In the genomic region with DNA sequence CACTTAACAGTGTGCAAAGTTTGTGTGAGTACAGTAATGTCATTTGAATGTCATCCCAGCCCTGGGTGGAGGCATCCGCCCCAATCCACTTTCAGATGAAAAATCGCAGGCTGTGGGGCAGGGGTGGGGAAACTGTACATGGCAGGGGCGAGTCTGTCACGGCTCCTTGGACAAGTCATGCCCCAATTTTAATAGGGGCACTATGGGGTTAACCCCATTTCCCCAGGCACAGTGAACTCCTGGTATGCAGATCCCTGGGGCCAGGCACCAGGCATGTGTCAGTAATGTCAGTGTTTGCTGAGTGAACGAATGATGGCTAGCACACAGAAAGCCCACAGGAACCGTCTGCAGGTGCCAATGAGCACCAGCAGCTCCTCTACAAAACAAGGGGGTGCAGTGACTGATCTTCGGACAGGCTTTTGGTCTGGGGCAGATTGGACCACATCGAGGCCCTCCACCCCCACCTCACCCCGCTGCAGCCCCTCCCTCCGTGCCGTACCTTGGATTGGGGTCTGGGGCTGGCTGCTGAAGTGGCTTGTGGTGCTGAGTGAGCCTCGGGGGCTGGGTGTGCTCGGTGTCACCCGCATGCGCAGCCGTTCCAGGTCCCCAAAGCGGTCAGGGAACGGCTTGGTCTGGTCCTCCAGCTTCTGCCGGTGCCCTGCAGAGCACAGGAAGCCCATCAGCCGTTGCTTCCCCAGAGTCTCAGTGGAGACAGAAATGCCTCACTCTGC, we compare ENCODE assay signal across 23 cellular contexts. TPM values are rescaled to one million over a fixed set of nuclear protein-coding genes. Genes with fewer than 3 reads are reported as not detected.
DNase-seq lines count a peak whose midpoint lies in the region; ATAC-seq, FAIRE-seq and TF ChIP-seq lines count a peak whose summit lies in the region.
"Had no signal": no experiment of that assay in that cellular context is flagged by ENCODE, and none has a peak within 500 bp of the region (broad histone marks: within the 10 kb centered on the region; RNA-seq: fewer than 3 reads in every experiment).

No MANE protein-coding gene starts in this region.

- H3K9me2 ChIP-seq in Karpas-422 (replicated peaks; ENCODE audit: insufficient read depth, low read length), result no peaks in the 10 kb centered on the region

- FAIRE-seq in kidney (lab: Jason Lieb, UNC), result no peak
- FAIRE-seq: A204.1, RCC 7860, small intestine had no signal

- H3K9me3 Mint-ChIP-seq in activated T-cell treated with anti-CD3 and anti-CD28 coated beads, Interleukin-2, amount 50 U/mL, for 24 hours, result no peaks in the 10 kb centered on the region
- H3K9me3 Mint-ChIP-seq in activated CD4-positive, alpha-beta memory T cell treated with anti-CD3 and anti-CD28 coated beads, Interleukin-2, amount 10 ng/mL, durations not matched to agents 7 days and 5 days, result no peaks in the 10 kb centered on the region
- H3K9me3 Mint-ChIP-seq: memory B cell; naive thymus-derived CD4-positive, alpha-beta T cell had no signal

- no peaks in the 10 kb centered on the region for H3K27me3 ChIP-seq in Karpas-422 (ENCODE audit: low read length)
- H3K27me3 ChIP-seq: ascending aorta had no signal

- H3K4me1 Mint-ChIP-seq in activated T-cell treated with anti-CD3 and anti-CD28 coated beads, Interleukin-2, amount 50 U/mL, for 24 hours (ENCODE audit: low read depth), result peaks cover 44% of the 10 kb centered on the region
- peaks cover 39% of the 10 kb centered on the region for H3K4me1 Mint-ChIP-seq in activated CD4-positive, alpha-beta memory T cell treated with anti-CD3 and anti-CD28 coated beads, Interleukin-2, amount 10 ng/mL, durations not matched to agents 7 days and 5 days

- H3K36me3 ChIP-seq in kidney (ENCODE audit: control insufficient read depth in 1 of 2, insufficient read depth in 2 of 2, low read length in 2 of 2) (no peaks in the 10 kb centered on the region), Karpas-422 (ENCODE audit: insufficient read depth, low read length) (peaks cover 9% of the 10 kb centered on the region; the same call in 1 of the 2 replicates)
- H3K36me3 ChIP-seq: BLaER1 treated with 17β-estradiol and CSF1 and Interleukin-3, amounts not matched to agents 10 nM and 100 nM; thoracic aorta had no signal

- intact Hi-C loops in kidney (cut with DNase I), result no loop called here

- H3K79me2 ChIP-seq in Karpas-422 (ENCODE audit: low read length), result no peaks in the 10 kb centered on the region

- H4K20me1 ChIP-seq in Karpas-422 (ENCODE audit: insufficient read depth, low read depth, low read length), result peaks cover 29% of the 10 kb centered on the region; the same call in 1 of the 2 replicates

- H3K4me3 Mint-ChIP-seq in activated T-cell treated with anti-CD3 and anti-CD28 coated beads, Interleukin-2, amount 50 U/mL, for 24 hours, result no peak overlapping the region
- H3K4me3 Mint-ChIP-seq in activated CD4-positive, alpha-beta memory T cell treated with anti-CD3 and anti-CD28 coated beads, Interleukin-2, amount 10 ng/mL, durations not matched to agents 7 days and 5 days, result no peak overlapping the region
- H3K4me3 Mint-ChIP-seq: memory B cell had no signal

- CTCF ChIA-PET in activated CD4-positive, alpha-beta memory T cell treated with anti-CD3 and anti-CD28 coated beads, Interleukin-2, amount 10 ng/mL, durations not matched to agents 7 days and 5 days (lab: Charles Lee), result no interaction called here

- no peak overlapping the region for H3K9ac ChIP-seq in kidney (ENCODE audit: low read length in 2 of 2)
- no peak overlapping the region for H3K9ac ChIP-seq in Karpas-422 (ENCODE audit: low read length)
- H3K9ac ChIP-seq: BLaER1 treated with 17β-estradiol and CSF1 and Interleukin-3, amounts not matched to agents 10 nM and 100 nM; GM23248 had no signal

- no peak overlapping the region for H3K4me2 ChIP-seq in Karpas-422 (ENCODE audit: low read depth, low read length, poor library complexity, severe bottlenecking)

- ATAC-seq in stimulated activated naive CD8-positive, alpha-beta T cell treated with anti-CD3 and anti-CD28 coated beads, Interleukin-15, Interleukin-2, amounts not matched to agents 100 U/mL and 50 U/mL, for 24 hours, result no peak
- ATAC-seq in GM18873 (IDR thresholded peaks at IDR 0.05; ENCODE audit: low FRiP score, unreplicated experiment), result no peak
- ATAC-seq: heart right ventricle; naive thymus-derived CD4-positive, alpha-beta T cell had no signal

- H3K9me3 ChIP-seq in kidney (ENCODE audit: control insufficient read depth in 1 of 2, low read length in 2 of 2) (no peaks in the 10 kb centered on the region), Karpas-422 (ENCODE audit: low read length) (no peaks in the 10 kb centered on the region)
- H3K9me3 ChIP-seq: ascending aorta, heart right ventricle, thoracic aorta had no signal

- H3K27ac ChIP-seq in kidney (ENCODE audit: low read depth in 2 of 2, low read length in 2 of 2), result no peak overlapping the region
- no peak overlapping the region for H3K27ac ChIP-seq in Karpas-422 (ENCODE audit: low read length)
- H3K27ac ChIP-seq: ascending aorta; BLaER1 treated with 17β-estradiol and CSF1 and Interleukin-3, amounts not matched to agents 10 nM and 100 nM; GM23248; heart right ventricle; thoracic aorta had no signal

- H3K4me3 ChIP-seq in kidney (ENCODE audit: low read length in 2 of 2), result no peak overlapping the region
- H3K4me3 ChIP-seq in Karpas-422 (ENCODE audit: low read length), result no peak overlapping the region
- H3K4me3 ChIP-seq: ascending aorta; BLaER1 treated with 17β-estradiol and CSF1 and Interleukin-3, amounts not matched to agents 10 nM and 100 nM; GM23248; heart right ventricle; thoracic aorta had no signal

- TF ChIP-seq CTCF in kidney (IDR thresholded peaks at IDR 0.05; ENCODE audit: borderline replicate concordance, extremely low read depth, insufficient read depth), result no peak

- peak overlapping the region; percentile 96 for H3K27ac Mint-ChIP-seq in activated T-cell treated with anti-CD3 and anti-CD28 coated beads, Interleukin-2, amount 50 U/mL, for 24 hours
- no peak overlapping the region for H3K27ac Mint-ChIP-seq in activated CD4-positive, alpha-beta memory T cell treated with anti-CD3 and anti-CD28 coated beads, Interleukin-2, amount 10 ng/mL, durations not matched to agents 7 days and 5 days
- H3K27ac Mint-ChIP-seq: memory B cell had no signal

- POLR2A ChIA-PET in activated CD4-positive, alpha-beta memory T cell treated with anti-CD3 and anti-CD28 coated beads, Interleukin-2, amount 10 ng/mL, durations not matched to agents 7 days and 5 days (lab: Charles Lee), result no interaction called here

- peak; percentile 27 for DNase-seq in activated T-cell treated with anti-CD3 and anti-CD28 coated beads, Interleukin-2, amount 50 U/mL, for 24 hours
- DNase-seq in activated T-cell treated with anti-CD3 and anti-CD28 coated beads, Interleukin-2, amount 50 U/mL, for 1 hour, result no peak
- peak; percentile 12 for DNase-seq in activated CD4-positive, alpha-beta memory T cell treated with anti-CD3 and anti-CD28 coated beads, Interleukin-2, amount 10 ng/mL, durations not matched to agents 7 days and 5 days
- DNase-seq in kidney (peak; percentile 62), amygdala (lab: John Stamatoyannopoulos, UW) (no peak), Karpas-422 (no peak)
- DNase-seq in stimulated activated naive CD8-positive, alpha-beta T cell treated with anti-CD3 and anti-CD28 coated beads, Interleukin-15, Interleukin-2, amounts not matched to agents 100 U/mL and 50 U/mL, for 24 hours, result peak; percentile 3
- DNase-seq: DMS53; GM23248; heart right ventricle; NCI-H1436 treated with DMSO at 0.1 percent for 48 hours; NCI-H774; small intestine; stimulated activated CD4-positive, alpha-beta T cell treated with anti-CD3 and anti-CD28 coated beads, Interleukin-4, amount 100 ng/mL, for 4 hours had no signal

- peaks cover 99% of the 10 kb centered on the region for H3K36me3 Mint-ChIP-seq in activated T-cell treated with anti-CD3 and anti-CD28 coated beads, Interleukin-2, amount 50 U/mL, for 24 hours (ENCODE audit: low read depth)
- peaks cover 85% of the 10 kb centered on the region for H3K36me3 Mint-ChIP-seq in activated CD4-positive, alpha-beta memory T cell treated with anti-CD3 and anti-CD28 coated beads, Interleukin-2, amount 10 ng/mL, durations not matched to agents 7 days and 5 days (ENCODE audit: low read depth)

- no peaks in the 10 kb centered on the region for H3K27me3 Mint-ChIP-seq in activated T-cell treated with anti-CD3 and anti-CD28 coated beads, Interleukin-2, amount 50 U/mL, for 24 hours
- no peaks in the 10 kb centered on the region for H3K27me3 Mint-ChIP-seq in activated CD4-positive, alpha-beta memory T cell treated with anti-CD3 and anti-CD28 coated beads, Interleukin-2, amount 10 ng/mL, durations not matched to agents 7 days and 5 days
- H3K27me3 Mint-ChIP-seq: memory B cell; naive thymus-derived CD4-positive, alpha-beta T cell had no signal

- no peak overlapping the region for H2AFZ ChIP-seq in Karpas-422 (ENCODE audit: low read length)
- H2AFZ ChIP-seq: GM23248 had no signal

- peaks cover 0 to 4% of the 10 kb centered on the region in 2 donors for H3K4me1 ChIP-seq in kidney (ENCODE audit: control insufficient read depth in 1 of 2, insufficient read depth in 1 of 2, low read depth in 1 of 2, low read length in 2 of 2)
- no peaks in the 10 kb centered on the region for H3K4me1 ChIP-seq in Karpas-422 (ENCODE audit: low read length)

RNA-seq across cellular contexts. Expression of a gene that starts 23.2 kb away (rescaled TPM):
- 100 to 1,000 TPM; 177 to 183 TPM for total RNA-seq in activated CD4-positive, alpha-beta memory T cell treated with anti-CD3 and anti-CD28 coated beads, Interleukin-2, amount 10 ng/mL, durations not matched to agents 7 days and 5 days
- total RNA-seq in kidney, result 7.9 TPM
- polyA plus RNA-seq in kidney (ENCODE audit: insufficient read depth, low read depth, low replicate concordance), result 0.47 TPM
- 35.2 and 36.6 TPM in 2 replicates for total RNA-seq in Karpas-422 (2014; rRNA removed; shearing (Covaris generic); ENCODE audit: low replicate concordance)
- total RNA-seq: cerebellum had no signal

Comparison
In these comparisons a context has a peak if more than half of its experiments do, and no peak if none do; other contexts are left out.
1. DNase-seq: peak in activated T-cell treated with anti-CD3 and anti-CD28 coated beads, Interleukin-2, amount 50 U/mL, for 24 hours (single experiment), activated CD4-positive, alpha-beta memory T cell treated with anti-CD3 and anti-CD28 coated beads, Interleukin-2, amount 10 ng/mL, durations not matched to agents 7 days and 5 days (single experiment), kidney (single experiment) and stimulated activated naive CD8-positive, alpha-beta T cell treated with anti-CD3 and anti-CD28 coated beads, Interleukin-15, Interleukin-2, amounts not matched to agents 100 U/mL and 50 U/mL, for 24 hours (single experiment); none in activated T-cell treated with anti-CD3 and anti-CD28 coated beads, Interleukin-2, amount 50 U/mL, for 1 hour (single experiment), amygdala (0 of 56) and Karpas-422 (single experiment).